1 cellular context compared by ENCODE assay signal in the genomic region with DNA sequence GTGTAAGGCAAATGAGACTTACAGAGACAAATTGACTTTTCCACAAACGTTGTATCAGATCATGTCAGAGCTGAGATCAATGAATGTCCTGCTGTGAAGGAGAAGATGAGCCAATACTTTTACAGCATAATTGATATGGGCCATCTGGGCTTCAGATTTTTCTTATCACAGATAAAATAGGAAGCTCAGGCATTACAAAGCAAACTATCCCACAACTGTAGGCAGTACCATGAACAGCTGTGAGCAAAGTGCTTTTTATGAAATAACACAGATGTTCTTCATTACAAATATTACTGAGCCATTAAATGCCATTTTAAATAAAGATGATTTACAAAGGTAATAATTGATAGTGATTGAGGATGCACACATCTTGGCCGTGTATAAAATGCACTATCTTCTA.
A peak's percentile ranks its signal among the peaks of the same experiment; 100 is the strongest.
TF ChIP-seq lines count a peak whose summit lies in the region.

No MANE protein-coding gene starts in this region.

TF ChIP-seq in SK-N-SH, 30 proteins besides CTCF, POLR2A, EP300 and RAD21 (continued from another document):
- TF ChIP-seq, protein P1, sequence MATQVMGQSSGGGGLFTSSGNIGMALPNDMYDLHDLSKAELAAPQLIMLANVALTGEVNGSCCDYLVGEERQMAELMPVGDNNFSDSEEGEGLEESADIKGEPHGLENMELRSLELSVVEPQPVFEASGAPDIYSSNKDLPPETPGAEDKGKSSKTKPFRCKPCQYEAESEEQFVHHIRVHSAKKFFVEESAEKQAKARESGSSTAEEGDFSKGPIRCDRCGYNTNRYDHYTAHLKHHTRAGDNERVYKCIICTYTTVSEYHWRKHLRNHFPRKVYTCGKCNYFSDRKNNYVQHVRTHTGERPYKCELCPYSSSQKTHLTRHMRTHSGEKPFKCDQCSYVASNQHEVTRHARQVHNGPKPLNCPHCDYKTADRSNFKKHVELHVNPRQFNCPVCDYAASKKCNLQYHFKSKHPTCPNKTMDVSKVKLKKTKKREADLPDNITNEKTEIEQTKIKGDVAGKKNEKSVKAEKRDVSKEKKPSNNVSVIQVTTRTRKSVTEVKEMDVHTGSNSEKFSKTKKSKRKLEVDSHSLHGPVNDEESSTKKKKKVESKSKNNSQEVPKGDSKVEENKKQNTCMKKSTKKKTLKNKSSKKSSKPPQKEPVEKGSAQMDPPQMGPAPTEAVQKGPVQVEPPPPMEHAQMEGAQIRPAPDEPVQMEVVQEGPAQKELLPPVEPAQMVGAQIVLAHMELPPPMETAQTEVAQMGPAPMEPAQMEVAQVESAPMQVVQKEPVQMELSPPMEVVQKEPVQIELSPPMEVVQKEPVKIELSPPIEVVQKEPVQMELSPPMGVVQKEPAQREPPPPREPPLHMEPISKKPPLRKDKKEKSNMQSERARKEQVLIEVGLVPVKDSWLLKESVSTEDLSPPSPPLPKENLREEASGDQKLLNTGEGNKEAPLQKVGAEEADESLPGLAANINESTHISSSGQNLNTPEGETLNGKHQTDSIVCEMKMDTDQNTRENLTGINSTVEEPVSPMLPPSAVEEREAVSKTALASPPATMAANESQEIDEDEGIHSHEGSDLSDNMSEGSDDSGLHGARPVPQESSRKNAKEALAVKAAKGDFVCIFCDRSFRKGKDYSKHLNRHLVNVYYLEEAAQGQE (IDR thresholded peaks at IDR 0.05; ENCODE audit: low read depth, low read length): no peak
- TF ChIP-seq EZH2phosphoT487 (IDR thresholded peaks at IDR 0.05; ENCODE audit: borderline replicate concordance, low read depth) (no peak), TAF1 (IDR thresholded peaks at IDR 0.05; ENCODE audit: borderline replicate concordance, low read depth, low read length) (no peak), TCF12 (IDR thresholded peaks at IDR 0.05) (peak; percentile 72)
- TF ChIP-seq, protein P2, sequence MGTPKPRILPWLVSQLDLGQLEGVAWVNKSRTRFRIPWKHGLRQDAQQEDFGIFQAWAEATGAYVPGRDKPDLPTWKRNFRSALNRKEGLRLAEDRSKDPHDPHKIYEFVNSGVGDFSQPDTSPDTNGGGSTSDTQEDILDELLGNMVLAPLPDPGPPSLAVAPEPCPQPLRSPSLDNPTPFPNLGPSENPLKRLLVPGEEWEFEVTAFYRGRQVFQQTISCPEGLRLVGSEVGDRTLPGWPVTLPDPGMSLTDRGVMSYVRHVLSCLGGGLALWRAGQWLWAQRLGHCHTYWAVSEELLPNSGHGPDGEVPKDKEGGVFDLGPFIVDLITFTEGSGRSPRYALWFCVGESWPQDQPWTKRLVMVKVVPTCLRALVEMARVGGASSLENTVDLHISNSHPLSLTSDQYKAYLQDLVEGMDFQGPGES (IDR thresholded peaks at IDR 0.05; ENCODE audit: low read depth, low read length): no peak
- TF ChIP-seq, protein P3, sequence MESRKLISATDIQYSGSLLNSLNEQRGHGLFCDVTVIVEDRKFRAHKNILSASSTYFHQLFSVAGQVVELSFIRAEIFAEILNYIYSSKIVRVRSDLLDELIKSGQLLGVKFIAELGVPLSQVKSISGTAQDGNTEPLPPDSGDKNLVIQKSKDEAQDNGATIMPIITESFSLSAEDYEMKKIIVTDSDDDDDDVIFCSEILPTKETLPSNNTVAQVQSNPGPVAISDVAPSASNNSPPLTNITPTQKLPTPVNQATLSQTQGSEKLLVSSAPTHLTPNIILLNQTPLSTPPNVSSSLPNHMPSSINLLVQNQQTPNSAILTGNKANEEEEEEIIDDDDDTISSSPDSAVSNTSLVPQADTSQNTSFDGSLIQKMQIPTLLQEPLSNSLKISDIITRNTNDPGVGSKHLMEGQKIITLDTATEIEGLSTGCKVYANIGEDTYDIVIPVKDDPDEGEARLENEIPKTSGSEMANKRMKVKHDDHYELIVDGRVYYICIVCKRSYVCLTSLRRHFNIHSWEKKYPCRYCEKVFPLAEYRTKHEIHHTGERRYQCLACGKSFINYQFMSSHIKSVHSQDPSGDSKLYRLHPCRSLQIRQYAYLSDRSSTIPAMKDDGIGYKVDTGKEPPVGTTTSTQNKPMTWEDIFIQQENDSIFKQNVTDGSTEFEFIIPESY (IDR thresholded peaks at IDR 0.05; ENCODE audit: borderline replicate concordance, low read depth): no peak
- TF ChIP-seq, protein P4, sequence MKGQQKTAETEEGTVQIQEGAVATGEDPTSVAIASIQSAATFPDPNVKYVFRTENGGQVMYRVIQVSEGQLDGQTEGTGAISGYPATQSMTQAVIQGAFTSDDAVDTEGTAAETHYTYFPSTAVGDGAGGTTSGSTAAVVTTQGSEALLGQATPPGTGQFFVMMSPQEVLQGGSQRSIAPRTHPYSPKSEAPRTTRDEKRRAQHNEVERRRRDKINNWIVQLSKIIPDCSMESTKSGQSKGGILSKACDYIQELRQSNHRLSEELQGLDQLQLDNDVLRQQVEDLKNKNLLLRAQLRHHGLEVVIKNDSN (IDR thresholded peaks at IDR 0.05; ENCODE audit: borderline replicate concordance, low read depth): no peak
